In genomic region chr17:44065668-44066203, GRCh38 we compare ENCODE assay signal across 8 cellular contexts. TPM values are rescaled to one million over a fixed set of nuclear protein-coding genes. Genes with fewer than 3 reads are reported as not detected.
A peak's percentile ranks its signal among the peaks of the same experiment; 100 is the strongest.
DNase-seq lines count a peak whose midpoint lies in the region; ATAC-seq and TF ChIP-seq lines count a peak whose summit lies in the region.

No MANE protein-coding gene starts in this region.

- H3K36me3 Mint-ChIP-seq in naive B cell: peaks cover 0 to 7% of the 10 kb centered on the region in 2 donors

- CTCF ChIA-PET in RWPE1 (lab: Yijun Ruan, JAX): no interaction called here

- peaks cover 28 to 58% (median 39%) of the 10 kb centered on the region in 3 donors for H3K4me1 Mint-ChIP-seq in naive B cell

- TF ChIP-seq CTCF in RWPE1 (conservative IDR thresholded peaks at IDR 0.05; ENCODE audit: low read depth): no peak

- POLR2A ChIA-PET in RWPE1 (lab: Yijun Ruan, JAX; ENCODE audit: low non-redundant PET): interaction anchor here (0.6 kb wide), 1 partner anchor 28 kb away, joined by 4 read pairs; no protein-coding TSS in a partner anchor

- H3K9me3 Mint-ChIP-seq in naive B cell: no peaks in the 10 kb centered on the region

- in situ Hi-C loops in G401 (cut with HindIII; ENCODE audit: low sequenced_read_pairs): no loop called here

- H3K27ac Mint-ChIP-seq in naive B cell: peak overlapping the region; percentile 76 to 97 (median 95)

- peak overlapping the region; percentile 86 to 96 (median 94) for H3K4me3 Mint-ChIP-seq in naive B cell

- no peak for ATAC-seq in naive B cell (ENCODE audit: low read depth in 2 of 2)
- ATAC-seq in GM21737 (IDR thresholded peaks at IDR 0.05; ENCODE audit: unreplicated experiment): no peak
- ATAC-seq in HG03521 (IDR thresholded peaks at IDR 0.05; ENCODE audit: unreplicated experiment): no peak
- no peak for ATAC-seq in GM19455 (IDR thresholded peaks at IDR 0.05; ENCODE audit: unreplicated experiment)

- peak overlapping the region; percentile 95 for H3K27ac ChIP-seq in RWPE1

- DNase-seq in RWPE1 (ENCODE audit: low spot score) (no peak), dermis blood vessel endothelial cell (peak; percentile 32), naive B cell (no peak), G401 (ENCODE audit: low spot score) (no peak)

- H3K27me3 Mint-ChIP-seq in naive B cell: no peaks in the 10 kb centered on the region

- peak overlapping the region; percentile 97 for H3K4me3 ChIP-seq in GM08714 (ENCODE audit: low read length)

RNA-seq across cellular contexts. Expression of gene LSM12, which starts 0.7 kb away (rescaled TPM):
- total RNA-seq in dermis blood vessel endothelial cell: 21.8 and 32.0 TPM in 2 replicates
- polyA plus RNA-seq in naive B cell (ENCODE audit: low read depth in 6 of 6): 10 to 100 TPM; 48.1 to 99.0 (median 80.5) TPM
- total RNA-seq in G401 (2014; rRNA removed; shearing (Covaris generic)): 93.5 and 116 TPM in 2 replicates

RNA-seq across cellular contexts. Expression of gene G6PC3, which starts 4.8 kb away (rescaled TPM):
- total RNA-seq in dermis blood vessel endothelial cell: 14.3 and 35.1 TPM in 2 replicates
- polyA plus RNA-seq in naive B cell (ENCODE audit: low read depth in 6 of 6): 10 to 100 TPM; 19.2 to 28.0 (median 24.6) TPM
- total RNA-seq in G401 (2014; rRNA removed; shearing (Covaris generic)): 18.6 and 23.2 TPM in 2 replicates

RNA-seq across cellular contexts. Expression of gene TMEM101, which starts 51.0 kb away (rescaled TPM):
- total RNA-seq in dermis blood vessel endothelial cell: 85.2 and 117 TPM in 2 replicates
- 10 to 100 TPM; 25.7 to 34.2 (median 28.9) TPM for polyA plus RNA-seq in naive B cell (ENCODE audit: low read depth in 6 of 6)
- total RNA-seq in G401 (2014; rRNA removed; shearing (Covaris generic)): 53.3 and 63.2 TPM in 2 replicates

RNA-seq across cellular contexts. Expression of gene HDAC5, which starts 57.7 kb away (rescaled TPM):
- total RNA-seq in dermis blood vessel endothelial cell: 50.3 and 52.1 TPM in 2 replicates
- polyA plus RNA-seq in naive B cell (ENCODE audit: low read depth in 6 of 6): 10 to 100 TPM; 27.5 to 79.5 (median 41.2) TPM
- total RNA-seq in G401 (2014; rRNA removed; shearing (Covaris generic)): 65.5 and 70.6 TPM in 2 replicates
